ENCODE assay signal across 34 cellular contexts in genomic region chr4:120897981-120898719, GRCh38. TPM values are rescaled to one million over a fixed set of nuclear protein-coding genes. Genes with fewer than 3 reads are reported as not detected.
"Had no signal": no experiment of that assay in that cellular context is flagged by ENCODE, and none has a peak within 500 bp of the region (broad histone marks: within the 10 kb centered on the region; RNA-seq: fewer than 3 reads in every experiment).

No MANE protein-coding gene starts in this region.

- H3K27me3 Mint-ChIP-seq: activated B cell treated with CpG ODN at 0.5 μM for 24 hours had no signal

- ATAC-seq: activated CD8-positive, alpha-beta T cell treated with anti-CD3 and anti-CD28 coated beads for 36 hours; activated naive CD4-positive, alpha-beta T cell treated with anti-CD3 and anti-CD28 coated beads, Interleukin-2, amount 50 U/mL, for 72 hours; activated T-cell treated with anti-CD3 and anti-CD28 coated beads, Interleukin-2, amount 50 U/mL, for 4 hours; activated T-cell treated with anti-CD3 and anti-CD28 coated beads, Interleukin-2, amount 50 U/mL, for 72 hours; activated T-helper 17 cell treated with anti-CD3 and anti-CD28 coated beads, Interleukin-2, amount 50 U/mL, for 72 hours; body of pancreas had no signal

- H3K9me3 ChIP-seq: adrenal gland, body of pancreas, breast epithelium had no signal

- H3K4me1 Mint-ChIP-seq: activated B cell treated with CpG ODN at 0.5 μM for 24 hours; activated CD4-positive, alpha-beta T cell treated with anti-CD3 and anti-CD28 coated beads, Interleukin-2, amount 10 ng/mL, durations not matched to agents 24 days and 14 days; activated naive CD4-positive, alpha-beta T cell treated with anti-CD3 and anti-CD28 coated beads, Interleukin-2, amount 10 ng/mL, durations not matched to agents 7 days and 5 days; activated T-helper 17 cell treated with anti-CD3 and anti-CD28 coated beads, Interleukin-2, amount 50 U/mL, for 72 hours had no signal

- H3K27ac Mint-ChIP-seq: activated B cell treated with CpG ODN at 0.5 μM for 24 hours; activated CD4-positive, alpha-beta memory T cell treated with anti-CD3 and anti-CD28 coated beads for 36 hours; activated CD4-positive, alpha-beta T cell treated with anti-CD3 and anti-CD28 coated beads, Interleukin-2, amount 10 ng/mL, durations not matched to agents 24 days and 14 days; activated CD8-positive, alpha-beta T cell treated with anti-CD3 and anti-CD28 coated beads for 36 hours; activated naive CD4-positive, alpha-beta T cell treated with anti-CD3 and anti-CD28 coated beads, Interleukin-2, amount 10 ng/mL, durations not matched to agents 7 days and 5 days; activated naive CD4-positive, alpha-beta T cell treated with anti-CD3 and anti-CD28 coated beads, Interleukin-2, amount 50 U/mL, for 72 hours; activated naive CD8-positive, alpha-beta T cell treated with anti-CD3 and anti-CD28 coated beads for 36 hours; activated T-cell treated with anti-CD3 and anti-CD28 coated beads, Interleukin-2, amount 50 U/mL, for 72 hours; activated T-helper 1 cell treated with anti-CD3 and anti-CD28 coated beads, Interleukin-12 subunit alpha, Interleukin-12 subunit beta, Interleukin-2, Interleukin-4 antibody, amounts not matched to agents 30 ng/mL and 10 ng/mL and 1 ng/mL, durations not matched to agents 14 hours and 24 hours and 36 hours; activated T-helper 17 cell treated with anti-CD3 and anti-CD28 coated beads, Interleukin-2, amount 50 U/mL, for 72 hours; T-helper 1 cell treated with Interleukin-12 subunit alpha and Interleukin-12 subunit beta and Interleukin-4 antibody, amounts not matched to agents 30 μg/mL and 1 μg/mL, for 36 hours; T-helper 2 cell treated with Interferon-gamma antibody and Interleukin-4, amounts not matched to agents 5 μg/mL and 100 μg/mL, for 36 hours had no signal

- H3K36me3 Mint-ChIP-seq: activated CD4-positive, alpha-beta memory T cell treated with anti-CD3 and anti-CD28 coated beads for 36 hours; activated naive CD4-positive, alpha-beta T cell treated with anti-CD3 and anti-CD28 coated beads, Interleukin-2, amount 10 ng/mL, durations not matched to agents 7 days and 5 days had no signal

- H3K4me3 ChIP-seq: adrenal gland, body of pancreas, breast epithelium had no signal

- H3K36me3 ChIP-seq: adrenal gland, brain microvascular endothelial cell, breast epithelium had no signal

- H3K27me3 ChIP-seq: adrenal gland, body of pancreas, brain microvascular endothelial cell, breast epithelium had no signal

- H3K27ac ChIP-seq: adrenal gland, body of pancreas, brain microvascular endothelial cell, breast epithelium, VCaP had no signal

- H3K4me1 ChIP-seq: adrenal gland, body of pancreas, breast epithelium had no signal

- H3K9me3 Mint-ChIP-seq: activated B cell treated with CpG ODN at 0.5 μM for 24 hours; activated CD4-positive, alpha-beta memory T cell treated with anti-CD3 and anti-CD28 coated beads for 36 hours; activated CD4-positive, alpha-beta T cell treated with anti-CD3 and anti-CD28 coated beads, Interleukin-2, amount 10 ng/mL, durations not matched to agents 24 days and 14 days; activated CD8-positive, alpha-beta T cell treated with anti-CD3 and anti-CD28 coated beads for 36 hours; activated naive CD4-positive, alpha-beta T cell treated with anti-CD3 and anti-CD28 coated beads, Interleukin-2, amount 10 ng/mL, durations not matched to agents 7 days and 5 days; activated T-cell treated with anti-CD3 and anti-CD28 coated beads, Interleukin-2, amount 50 U/mL, for 4 hours; activated T-helper 1 cell treated with anti-CD3 and anti-CD28 coated beads, Interleukin-12 subunit alpha, Interleukin-12 subunit beta, Interleukin-2, Interleukin-4 antibody, amounts not matched to agents 30 ng/mL and 10 ng/mL and 1 ng/mL, durations not matched to agents 14 hours and 24 hours and 36 hours; T-helper 1 cell treated with Interleukin-12 subunit alpha and Interleukin-12 subunit beta and Interleukin-4 antibody, amounts not matched to agents 30 μg/mL and 1 μg/mL, for 36 hours; T-helper 2 cell treated with Interferon-gamma antibody and Interleukin-4, amounts not matched to agents 5 μg/mL and 100 μg/mL, for 36 hours had no signal

- DNase-seq: activated B cell treated with CpG ODN at 0.5 μM for 24 hours; activated CD4-positive, alpha-beta memory T cell treated with anti-CD3 and anti-CD28 coated beads for 36 hours; activated CD4-positive, alpha-beta T cell treated with anti-CD3 and anti-CD28 coated beads for 4 hours; activated CD4-positive, alpha-beta T cell treated with anti-CD3 and anti-CD28 coated beads, Interleukin-2, amount 10 ng/mL, durations not matched to agents 24 days and 14 days; activated CD4-positive, alpha-beta T cell treated with anti-CD3 and anti-CD28 coated beads, Interleukin-2, amount 50 U/mL, for 1 hour; activated CD4-positive, alpha-beta T cell treated with anti-CD3 and anti-CD28 coated beads, Interleukin-2, amount 50 U/mL, for 4 hours; activated CD4-positive, CD25-positive, alpha-beta regulatory T cell treated with anti-CD3 and anti-CD28 coated beads, Interleukin-2, amount 50 U/mL, for 72 hours; activated CD8-positive, alpha-beta memory T cell treated with anti-CD3 and anti-CD28 coated beads, Interleukin-2, amount 50 U/mL, for 4 hours; activated CD8-positive, alpha-beta T cell treated with anti-CD3 and anti-CD28 coated beads for 36 hours; activated effector memory CD4-positive, alpha-beta T cell treated with anti-CD3 and anti-CD28 coated beads, Interleukin-2, amount 50 U/mL, for 16 hours; activated gamma-delta T cell treated with Interleukin-2 at 50 U/mL for 16 hours; activated naive CD4-positive, alpha-beta T cell; activated naive CD4-positive, alpha-beta T cell treated with anti-CD3 and anti-CD28 coated beads, Interleukin-2, amount 10 ng/mL, durations not matched to agents 7 days and 5 days; activated naive CD8-positive, alpha-beta T cell treated with anti-CD3 and anti-CD28 coated beads for 36 hours; activated T-cell treated with anti-CD3 and anti-CD28 coated beads for 4 hours; activated T-cell treated with anti-CD3 and anti-CD28 coated beads, Interleukin-2, amount 50 U/mL, for 1 hour; activated T-cell treated with anti-CD3 and anti-CD28 coated beads, Interleukin-2, amount 50 U/mL, for 4 hours; activated T-cell treated with anti-CD3 and anti-CD28 coated beads, Interleukin-2, amount 50 U/mL, for 72 hours; adrenal gland; amniotic stem cell; aorta; body of pancreas; brain microvascular endothelial cell; central memory CD4-positive, alpha-beta T cell; T-helper 1 cell; T-helper 2 cell; T-helper 9 cell had no signal

- H3K4me3 Mint-ChIP-seq: activated B cell treated with CpG ODN at 0.5 μM for 24 hours; activated CD4-positive, alpha-beta memory T cell treated with anti-CD3 and anti-CD28 coated beads for 36 hours; activated CD4-positive, alpha-beta T cell treated with anti-CD3 and anti-CD28 coated beads, Interleukin-2, amount 10 ng/mL, durations not matched to agents 24 days and 14 days; activated CD8-positive, alpha-beta T cell treated with anti-CD3 and anti-CD28 coated beads for 36 hours; activated naive CD4-positive, alpha-beta T cell treated with anti-CD3 and anti-CD28 coated beads, Interleukin-2, amount 10 ng/mL, durations not matched to agents 7 days and 5 days; activated naive CD8-positive, alpha-beta T cell treated with anti-CD3 and anti-CD28 coated beads for 36 hours; activated T-cell treated with anti-CD3 and anti-CD28 coated beads, Interleukin-2, amount 50 U/mL, for 4 hours; activated T-cell treated with anti-CD3 and anti-CD28 coated beads, Interleukin-2, amount 50 U/mL, for 72 hours; activated T-helper 1 cell treated with anti-CD3 and anti-CD28 coated beads, Interleukin-12 subunit alpha, Interleukin-12 subunit beta, Interleukin-2, Interleukin-4 antibody, amounts not matched to agents 30 ng/mL and 10 ng/mL and 1 ng/mL, durations not matched to agents 14 hours and 24 hours and 36 hours; activated T-helper 17 cell treated with anti-CD3 and anti-CD28 coated beads, Interleukin-2, amount 50 U/mL, for 72 hours; T-helper 1 cell treated with Interleukin-12 subunit alpha and Interleukin-12 subunit beta and Interleukin-4 antibody, amounts not matched to agents 30 μg/mL and 1 μg/mL, for 36 hours; T-helper 2 cell treated with Interferon-gamma antibody and Interleukin-4, amounts not matched to agents 5 μg/mL and 100 μg/mL, for 36 hours had no signal

RNA-seq across cellular contexts. Expression of gene PRDM5, which starts 24.4 kb away (rescaled TPM):
- total RNA-seq: activated B cell treated with CpG ODN at 0.5 μM for 24 hours; activated CD4-positive, alpha-beta T cell treated with anti-CD3 and anti-CD28 coated beads, Interleukin-2, amount 10 ng/mL, durations not matched to agents 24 days and 14 days; activated T-helper 1 cell treated with anti-CD3 and anti-CD28 coated beads, Interleukin-12 subunit alpha, Interleukin-12 subunit beta, Interleukin-2, Interleukin-4 antibody, amounts not matched to agents 30 ng/mL and 10 ng/mL and 1 ng/mL, durations not matched to agents 14 hours and 24 hours and 36 hours had no signal
